Comparison of ENCODE assay signal across 1 cellular context in the genomic region with DNA sequence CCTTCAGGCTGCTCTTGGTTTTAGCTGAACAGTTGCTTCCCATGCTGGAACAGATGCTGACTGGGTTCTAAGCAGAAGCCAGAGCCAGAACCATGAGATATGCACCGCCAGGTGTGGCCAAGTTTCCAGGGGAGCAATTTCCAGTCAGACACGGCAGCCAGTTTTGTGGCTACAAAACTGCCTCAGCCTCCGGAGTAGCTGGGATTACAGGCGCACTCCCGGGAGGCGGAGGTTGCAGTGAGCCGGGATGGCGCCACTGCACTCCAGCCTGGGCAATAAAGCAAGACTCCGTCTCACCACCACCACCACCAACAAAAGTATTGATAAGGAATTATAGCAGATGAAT.
TF ChIP-seq lines count a peak whose summit lies in the region.

No MANE protein-coding gene starts in this region.

TF ChIP-seq in IMR-90, 13 proteins besides CTCF, POLR2A, EP300 and RAD21 (continued from another document):
- no peak for TF ChIP-seq ELK1 (IDR thresholded peaks at IDR 0.05; ENCODE audit: borderline replicate concordance, low read depth, low read length)
- no peak for TF ChIP-seq FOS (IDR thresholded peaks at IDR 0.05; ENCODE audit: low read depth, low read length)
- TF ChIP-seq CHD1 (IDR thresholded peaks at IDR 0.05; ENCODE audit: low read depth, low read length): no peak
- no peak for TF ChIP-seq MXI1 (IDR thresholded peaks at IDR 0.05; ENCODE audit: borderline replicate concordance, low read depth, low read length)
- TF ChIP-seq RFX5 (IDR thresholded peaks at IDR 0.05; ENCODE audit: low read depth, low read length): no peak
- TF ChIP-seq MAZ (IDR thresholded peaks at IDR 0.05; ENCODE audit: borderline replicate concordance, low read depth, low read length): no peak
- TF ChIP-seq BHLHE40 (IDR thresholded peaks at IDR 0.05; ENCODE audit: low read depth, low read length): no peak
- no peak for TF ChIP-seq SMC3 (IDR thresholded peaks at IDR 0.05; ENCODE audit: low read depth, low read length)
- no peak for TF ChIP-seq NFE2L2 (IDR thresholded peaks at IDR 0.05; ENCODE audit: low read depth, low read length)
- no peak for TF ChIP-seq CEBPB (IDR thresholded peaks at IDR 0.05; ENCODE audit: low read depth, low read length)
